ENCODE assay signal across 1 cellular context in genomic region chr5:176415240-176416122, GRCh38.
TF ChIP-seq lines count a peak whose summit lies in the region.

No MANE protein-coding gene starts in this region.

TF ChIP-seq in H1, 55 proteins besides CTCF, POLR2A, EP300 and RAD21:
- TF ChIP-seq MAX (IDR thresholded peaks at IDR 0.05), result no peak
- peak; percentile 43; the same call in 1 of the 2 replicates for TF ChIP-seq KDM1A (IDR thresholded peaks at IDR 0.05; ENCODE audit: borderline replicate concordance, low read length)
- no peak for TF ChIP-seq TAF7 (optimal IDR thresholded peaks at IDR 0.05; ENCODE audit: borderline replicate concordance, low read depth, low read length)
- TF ChIP-seq JUND (IDR thresholded peaks at IDR 0.05; ENCODE audit: low read length), result no peak
